ENCODE assay signal across 18 cellular contexts in the genomic region with DNA sequence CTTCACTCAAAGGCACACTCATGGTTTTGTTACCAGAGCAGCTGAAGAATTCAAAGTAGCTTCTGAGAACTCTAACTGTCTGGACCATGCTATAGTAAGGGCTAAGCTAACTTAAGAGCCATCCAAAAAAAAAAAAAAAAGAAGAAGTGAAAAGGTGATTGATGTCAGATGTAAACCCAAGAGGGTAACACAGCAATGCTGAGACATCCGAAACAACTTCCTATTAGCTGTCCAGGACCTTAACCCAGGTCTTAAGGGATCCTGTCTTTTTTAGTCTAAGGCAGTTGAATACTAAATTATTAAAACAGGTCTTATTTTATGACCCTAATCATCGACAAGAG. TPM values are rescaled to one million over a fixed set of nuclear protein-coding genes. Genes with fewer than 3 reads are reported as not detected.
DNase-seq lines count a peak whose midpoint lies in the region; ATAC-seq and TF ChIP-seq lines count a peak whose summit lies in the region.
"Had no signal": no experiment of that assay in that cellular context is flagged by ENCODE, and none has a peak within 500 bp of the region (broad histone marks: within the 10 kb centered on the region; RNA-seq: fewer than 3 reads in every experiment).

No MANE protein-coding gene starts in this region.

- H3K4me3 ChIP-seq in gastrocnemius medialis (no peak overlapping the region), thyroid gland (replicated peaks in 1 of 3) (no peak overlapping the region)

- H3K27ac Mint-ChIP-seq in stimulated activated naive B cell treated with anti-CD40 and anti-IgM and Interleukin-4, amounts not matched to agents 10 μg/mL and 1 μg/mL and 100 μg/mL, for 72 hours: no peak overlapping the region
- no peak overlapping the region for H3K27ac Mint-ChIP-seq in activated CD4-positive, alpha-beta T cell treated with anti-CD3 and anti-CD28 coated beads, Interleukin-2, amount 10 ng/mL, durations not matched to agents 24 days and 14 days
- H3K27ac Mint-ChIP-seq: CD4-positive, CD25-positive, alpha-beta regulatory T cell had no signal

- H3K27me3 ChIP-seq in gastrocnemius medialis: peaks cover 0 to 10% (median 4%) of the 10 kb centered on the region in 3 donors
- no peaks in the 10 kb centered on the region for H3K27me3 ChIP-seq in thyroid gland

- H3K36me3 ChIP-seq in gastrocnemius medialis (no peaks in the 10 kb centered on the region), thyroid gland (no peaks in the 10 kb centered on the region)

- WGBS in thyroid gland, 2 donors: 72 to 85% methylated on average over 2 of the region's 2 CpGs

- ATAC-seq in GM18907 (IDR thresholded peaks at IDR 0.05; ENCODE audit: unreplicated experiment) (peak; percentile 61), GM19468 (IDR thresholded peaks at IDR 0.05; ENCODE audit: extremely low read depth, unreplicated experiment) (peak; percentile 88), HG03066 (IDR thresholded peaks at IDR 0.05; ENCODE audit: low read depth, unreplicated experiment) (peak; percentile 46), gastrocnemius medialis (no peak), HG03135 (IDR thresholded peaks at IDR 0.05; ENCODE audit: unreplicated experiment) (no peak)
- peak; percentile 40 to 44 for ATAC-seq in stimulated activated naive B cell treated with anti-CD40 and anti-IgM and Interleukin-4, amounts not matched to agents 10 μg/mL and 1 μg/mL and 100 μg/mL, for 72 hours (replicated peaks)

- TF ChIP-seq POLR2A in gastrocnemius medialis (IDR thresholded peaks at IDR 0.05) (no peak), thyroid gland (IDR thresholded peaks at IDR 0.05) (no peak)

- intact Hi-C loops in gastrocnemius medialis (cut with DNase I; ENCODE audit: low total_unique reads) (no loop called here), thyroid gland (cut with DNase I) (no loop called here)
- intact Hi-C loops in activated CD4-positive, alpha-beta T cell treated with anti-CD3 and anti-CD28 coated beads, Interleukin-2, amount 10 ng/mL, durations not matched to agents 24 days and 14 days (cut with micrococcal nuclease): no loop called here

- no peak overlapping the region for H3K4me3 Mint-ChIP-seq in stimulated activated naive B cell treated with anti-CD40 and anti-IgM and Interleukin-4, amounts not matched to agents 10 μg/mL and 1 μg/mL and 100 μg/mL, for 72 hours
- no peak overlapping the region for H3K4me3 Mint-ChIP-seq in activated CD4-positive, alpha-beta T cell treated with anti-CD3 and anti-CD28 coated beads, Interleukin-2, amount 10 ng/mL, durations not matched to agents 24 days and 14 days
- H3K4me3 Mint-ChIP-seq: CD4-positive, CD25-positive, alpha-beta regulatory T cell had no signal

- H3K9me3 ChIP-seq in gastrocnemius medialis (no peaks in the 10 kb centered on the region), thyroid gland (no peaks in the 10 kb centered on the region)

- no peak for TF ChIP-seq CTCF in gastrocnemius medialis (IDR thresholded peaks at IDR 0.05 in 4 of 5, conservative IDR thresholded peaks at IDR 0.05 in 1 of 5)
- TF ChIP-seq CTCF in thyroid gland (IDR thresholded peaks at IDR 0.05): no peak

- no peaks in the 10 kb centered on the region for H3K36me3 Mint-ChIP-seq in stimulated activated naive B cell treated with anti-CD40 and anti-IgM and Interleukin-4, amounts not matched to agents 10 μg/mL and 1 μg/mL and 100 μg/mL, for 72 hours
- H3K36me3 Mint-ChIP-seq in activated CD4-positive, alpha-beta T cell treated with anti-CD3 and anti-CD28 coated beads, Interleukin-2, amount 10 ng/mL, durations not matched to agents 24 days and 14 days (ENCODE audit: low read depth): no peaks in the 10 kb centered on the region
- H3K36me3 Mint-ChIP-seq: CD4-positive, CD25-positive, alpha-beta regulatory T cell had no signal

- no peaks in the 10 kb centered on the region for H3K4me1 ChIP-seq in gastrocnemius medialis
- no peaks in the 10 kb centered on the region for H3K4me1 ChIP-seq in thyroid gland

- peaks cover 24 to 35% of the 10 kb centered on the region in 2 donors for H3K4me1 Mint-ChIP-seq in stimulated activated naive B cell treated with anti-CD40 and anti-IgM and Interleukin-4, amounts not matched to agents 10 μg/mL and 1 μg/mL and 100 μg/mL, for 72 hours
- H3K4me1 Mint-ChIP-seq in activated CD4-positive, alpha-beta T cell treated with anti-CD3 and anti-CD28 coated beads, Interleukin-2, amount 10 ng/mL, durations not matched to agents 24 days and 14 days: peaks cover 11% of the 10 kb centered on the region

- H3K27me3 Mint-ChIP-seq in stimulated activated naive B cell treated with anti-CD40 and anti-IgM and Interleukin-4, amounts not matched to agents 10 μg/mL and 1 μg/mL and 100 μg/mL, for 72 hours: peaks cover 28 to 39% of the 10 kb centered on the region in 2 donors
- peaks cover 55% of the 10 kb centered on the region for H3K27me3 Mint-ChIP-seq in activated CD4-positive, alpha-beta T cell treated with anti-CD3 and anti-CD28 coated beads, Interleukin-2, amount 10 ng/mL, durations not matched to agents 24 days and 14 days

- H3K27ac ChIP-seq in gastrocnemius medialis (no peak overlapping the region), thyroid gland (no peak overlapping the region)

- in situ Hi-C loops in gastrocnemius medialis (cut with MboI; ENCODE audit: low sequenced_read_pairs in 4 of 4): loop anchor here in 2 of 4 donors (10.0 to 25.0 kb wide), 2 partner anchors 110 to 118 kb away; no protein-coding TSS in a partner anchor

- no peak for DNase-seq in stimulated activated naive B cell treated with anti-CD40 and anti-IgM and Interleukin-4, amounts not matched to agents 10 μg/mL and 1 μg/mL and 100 μg/mL, for 72 hours
- no peak for DNase-seq in gastrocnemius medialis
- no peak for DNase-seq in thyroid gland
- no peak for DNase-seq in activated CD4-positive, alpha-beta T cell treated with anti-CD3 and anti-CD28 coated beads, Interleukin-2, amount 10 ng/mL, durations not matched to agents 24 days and 14 days
- DNase-seq: CD4-positive, CD25-positive, alpha-beta regulatory T cell; COR-L47; DMS 273 treated with DMSO at 0.1 percent for 48 hours; DND-41; KBM-7; NCI-H1105 treated with DMSO at 0.1 percent for 48 hours; NCI-H1694; NCI-H748 treated with DMSO at 0.1 percent for 48 hours; Right ventricle myocardium superior had no signal

- H3K9me3 Mint-ChIP-seq in stimulated activated naive B cell treated with anti-CD40 and anti-IgM and Interleukin-4, amounts not matched to agents 10 μg/mL and 1 μg/mL and 100 μg/mL, for 72 hours: no peaks in the 10 kb centered on the region
- no peaks in the 10 kb centered on the region for H3K9me3 Mint-ChIP-seq in activated CD4-positive, alpha-beta T cell treated with anti-CD3 and anti-CD28 coated beads, Interleukin-2, amount 10 ng/mL, durations not matched to agents 24 days and 14 days

RNA-seq across cellular contexts. Expression of gene RAB20, which starts 11.2 kb away (rescaled TPM):
- 1 to 10 TPM in 2 of 4 donors, under 1 TPM in 2; 0.31 to 9.1 (median 2.0) TPM for total RNA-seq in gastrocnemius medialis
- 10 to 100 TPM; 21.0 to 60.5 (median 43.5) TPM for total RNA-seq in thyroid gland
- 2.8 and 3.2 TPM in 2 replicates for total RNA-seq in activated CD4-positive, alpha-beta T cell treated with anti-CD3 and anti-CD28 coated beads, Interleukin-2, amount 10 ng/mL, durations not matched to agents 24 days and 14 days
- total RNA-seq: CD4-positive, CD25-positive, alpha-beta regulatory T cell; OCI-LY7 had no signal

RNA-seq across cellular contexts. Expression of gene NAXD, which starts 42.6 kb away (rescaled TPM):
- total RNA-seq in gastrocnemius medialis (10 to 100 TPM; 17.9 to 24.7 (median 21.5) TPM), thyroid gland (10 to 100 TPM; 38.2 to 46.6 (median 42.8) TPM)
- total RNA-seq in activated CD4-positive, alpha-beta T cell treated with anti-CD3 and anti-CD28 coated beads, Interleukin-2, amount 10 ng/mL, durations not matched to agents 24 days and 14 days: 20.6 and 23.7 TPM in 2 replicates

Comparison
In these comparisons a context has a peak if more than half of its experiments do, and no peak if none do; other contexts are left out.
1. ATAC-seq: peak in GM18907 (single experiment), GM19468 (single experiment), HG03066 (single experiment) and stimulated activated naive B cell treated with anti-CD40 and anti-IgM and Interleukin-4, amounts not matched to agents 10 μg/mL and 1 μg/mL and 100 μg/mL, for 72 hours (2 of 2); none in gastrocnemius medialis (0 of 2) and HG03135 (single experiment).